8 cellular contexts compared by ENCODE assay signal in the genomic region with DNA sequence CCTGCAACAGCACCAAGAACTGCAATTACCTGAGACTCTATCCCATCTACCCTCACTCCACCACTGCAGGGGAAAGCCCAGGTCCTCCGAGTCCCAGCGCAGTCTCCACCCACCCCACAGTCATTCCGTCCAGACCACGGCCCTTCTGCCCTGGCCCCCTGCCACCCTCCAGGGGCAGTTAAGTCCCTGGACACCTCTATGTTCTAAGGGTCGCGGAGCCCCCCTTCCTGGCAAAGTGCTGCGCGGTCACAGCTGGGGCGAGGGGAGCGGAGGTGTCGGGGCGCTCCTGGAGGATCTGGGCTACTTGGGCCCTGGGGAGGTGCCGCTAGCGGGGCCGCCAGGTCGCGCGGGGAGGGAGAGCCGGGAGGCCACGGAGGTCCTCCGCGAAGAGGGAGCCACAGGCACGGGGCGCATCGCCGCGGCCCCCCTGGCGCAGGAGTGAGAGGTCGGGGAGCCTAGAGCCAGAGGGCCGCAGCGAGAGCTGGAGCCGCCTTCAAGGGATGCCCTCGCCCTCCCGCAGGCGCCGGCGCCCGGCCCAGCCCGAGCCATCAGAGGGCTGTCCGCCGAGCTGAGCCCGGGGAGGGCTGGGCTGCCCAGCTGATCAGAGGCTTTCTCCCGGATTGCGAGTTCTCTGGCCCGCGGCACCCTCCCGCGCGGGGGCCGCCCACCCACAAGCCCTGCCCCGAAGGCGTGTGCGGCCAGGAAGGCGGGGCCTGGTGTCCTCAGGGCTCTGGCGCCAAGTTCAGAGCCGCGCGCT. TPM values are rescaled to one million over a fixed set of nuclear protein-coding genes. Genes with fewer than 3 reads are reported as not detected.
DNase-seq lines count a peak whose midpoint lies in the region; ATAC-seq and TF ChIP-seq lines count a peak whose summit lies in the region.

No MANE protein-coding gene starts in this region.

- 1 to 6% (median 3%) methylated on average over 4 to 58 of the region's 58 CpGs for WGBS in stomach, 5 donors

- DNase-seq in AML-193 (lab: John Stamatoyannopoulos, UW) (peak; percentile 23 to 28), GOT3 (lab: John Stamatoyannopoulos, UW) (peak; percentile 25), OCI-M1 (lab: John Stamatoyannopoulos, UW) (peak; percentile 54), fibroblast of villous mesenchyme (ENCODE audit: low read depth) (peak; percentile 84), stomach (peak; percentile 80)
- peak; percentile 90 for DNase-seq in activated effector memory CD4-positive, alpha-beta T cell treated with anti-CD3 and anti-CD28 coated beads, Interleukin-2, amount 50 U/mL, for 16 hours

- H3K27ac Mint-ChIP-seq in nephron = no peak overlapping the region

- intact Hi-C loops in stomach (cut with DNase I; ENCODE audit: low total_unique reads) = loop anchor here (5.0 kb wide), 1 partner anchor 1100 kb away; the partner anchor contains the start of gene ZNF488

- H3K9me3 Mint-ChIP-seq in nephron = no peaks in the 10 kb centered on the region

- TF ChIP-seq POLR2A in stomach (IDR thresholded peaks at IDR 0.05) = no peak

- H3K4me1 Mint-ChIP-seq in nephron = peaks cover 17% of the 10 kb centered on the region

- no peak for ATAC-seq in GM21737 (IDR thresholded peaks at IDR 0.05; ENCODE audit: unreplicated experiment)

- no peaks in the 10 kb centered on the region for H3K9me3 ChIP-seq in stomach

- peaks cover 56% of the 10 kb centered on the region for H3K27me3 Mint-ChIP-seq in nephron (ENCODE audit: low read depth)

- TF ChIP-seq CTCF in fibroblast of villous mesenchyme (IDR thresholded peaks at IDR 0.05; ENCODE audit: insufficient read depth, low read depth, low read length) (no peak), nephron (IDR thresholded peaks at IDR 0.05; ENCODE audit: unreplicated experiment in 3 of 3) (no peak), stomach (IDR thresholded peaks at IDR 0.05) (no peak)

- no peak for TF ChIP-seq EP300 in stomach (IDR thresholded peaks at IDR 0.05)

- H3K36me3 Mint-ChIP-seq in nephron (ENCODE audit: low read depth) = no peaks in the 10 kb centered on the region

- peaks cover 0 to 7% (median 0%) of the 10 kb centered on the region in 3 donors for H3K27me3 ChIP-seq in stomach

- peak overlapping the region; percentile 80 to 87 (median 80) for H3K4me3 Mint-ChIP-seq in nephron

- H3K27ac ChIP-seq in stomach = peak overlapping the region in 1 of 5 donors; percentile 72

- H3K4me3 ChIP-seq in fibroblast of villous mesenchyme (ENCODE audit: low read depth, low read length) (peak overlapping the region; percentile 59), stomach (peak overlapping the region; percentile 42 to 55 (median 50))

- peaks cover 9 to 35% (median 30%) of the 10 kb centered on the region in 4 donors for H3K4me1 ChIP-seq in stomach

- no peaks in the 10 kb centered on the region for H3K36me3 ChIP-seq in stomach

RNA-seq across cellular contexts. Expression of gene ANTXRL, which starts 4.2 kb away (rescaled TPM):
- total RNA-seq in fibroblast of villous mesenchyme (not detected in 2 replicates), stomach (not detected)
- polyA plus RNA-seq in stomach = not detected

Comparison
In these comparisons a context has a peak if more than half of its experiments do, and no peak if none do; other contexts are left out.
1. DNase-seq: peak in every context shown above with its lines; median percentile 90 in activated effector memory CD4-positive, alpha-beta T cell treated with anti-CD3 and anti-CD28 coated beads, Interleukin-2, amount 50 U/mL, for 16 hours; 84 in fibroblast of villous mesenchyme; 80 in stomach; 54 in OCI-M1; 26 in AML-193; 25 in GOT3.